ENCODE assay signal across 8 cellular contexts in genomic region chr4:55853484-55854046, GRCh38. TPM values are rescaled to one million over a fixed set of nuclear protein-coding genes. Genes with fewer than 3 reads are reported as not detected.
DNase-seq lines count a peak whose midpoint lies in the region; ATAC-seq, FAIRE-seq and TF ChIP-seq lines count a peak whose summit lies in the region.

Gene EXOC1, plus strand, starts transcription at chr4:55853648. Its CDS starts 4,676 bp downstream, at chr4:55858324.

- H2BK120ac ChIP-seq in trophoblast cell (ENCODE audit: insufficient read depth, low read length, poor library complexity): peak within 1 kb of the TSS; percentile 1

- peak within 1 kb of the TSS; percentile 60 for H4K12ac ChIP-seq in trophoblast cell (ENCODE audit: low read depth, low read length)

- H3K4me1 ChIP-seq in trophoblast cell (ENCODE audit: control insufficient read depth in 1 of 2, insufficient read depth in 2 of 2, low read length in 2 of 2): peaks cover 0 to 2% of the 10 kb centered on the region in 2 experiments
- peaks cover 0 to 27% (median 17%) of the 10 kb centered on the region in 4 donors for H3K4me1 ChIP-seq in transverse colon

- peaks cover 32 to 49% (median 44%) of the 10 kb centered on the region in 3 donors for H3K4me1 Mint-ChIP-seq in T-cell

- no peak for TF ChIP-seq EP300 in transverse colon (IDR thresholded peaks at IDR 0.05; ENCODE audit: low read depth)

- CTCF ChIA-PET in T-cell (lab: Charles Lee): interaction anchor here (1.1 to 1.5 kb wide), 3 partner anchors 12 to 95 kb away, joined by 3 to 12 read pairs (median 7); partner anchors contain the start of gene CEP135 (in 1 of the 2)

- H2BK5ac ChIP-seq in trophoblast cell (ENCODE audit: low read depth, low read length, poor library complexity): peak within 1 kb of the TSS; percentile 22

- peak within 1 kb of the TSS; percentile 30 for H3K14ac ChIP-seq in trophoblast cell (ENCODE audit: low read length)

- H2BK12ac ChIP-seq in trophoblast cell (ENCODE audit: low read length): no peak within 1 kb of the TSS

- H3K27me3 ChIP-seq in trophoblast cell (ENCODE audit: insufficient read depth, low read length) (no peaks in the 10 kb centered on the region), transverse colon (no peaks in the 10 kb centered on the region)

- peak within 1 kb of the TSS; percentile 69 for H4K91ac ChIP-seq in trophoblast cell (ENCODE audit: low read depth, low read length)

- intact Hi-C loops in cardiac septum (cut with DNase I): loop anchor here (2.0 to 5.0 kb wide), 3 partner anchors 93 to 506 kb away; partner anchors contain the start of genes CLOCK and SRD5A3
- intact Hi-C loops in transverse colon (cut with DNase I; ENCODE audit: low total_unique reads): no loop called here

- no peak within 1 kb of the TSS for H2AK5ac ChIP-seq in trophoblast cell (ENCODE audit: low read length)

- POLR2A ChIA-PET in T-cell (lab: Charles Lee): interaction anchor here in 1 of 2 donors (0.6 kb wide), 1 partner anchor 462 kb away, joined by 3 read pairs; no protein-coding TSS in a partner anchor

- in situ Hi-C loops in transverse colon (cut with MboI; ENCODE audit: low pct_ligation_motif_present in 1 of 4, low pct_unique_long_range_greater_than_20kb in 1 of 4, low sequenced_read_pairs in 3 of 4): loop anchor here in 3 of 4 donors (25.0 kb wide), 2 partner anchors 491 to 516 kb away; partner anchors contain the start of gene SRD5A3 (in 2 of the 3)

- H3K4me3 ChIP-seq in trophoblast cell (ENCODE audit: low read depth, low read length) (peak within 1 kb of the TSS; percentile 84), transverse colon (peak within 1 kb of the TSS; percentile 68 to 80 (median 70))

- H3K79me1 ChIP-seq in trophoblast cell (ENCODE audit: low read length): peaks cover 4% of the 10 kb centered on the region

- peaks cover 5% of the 10 kb centered on the region for H3K79me2 ChIP-seq in trophoblast cell (ENCODE audit: control insufficient read depth, insufficient read depth, low read length, poor library complexity)

- WGBS in adipose tissue, 3 donors: 0% methylated on average over 50 of the region's 50 CpGs
- WGBS in trophoblast cell (ENCODE audit: extremely low coverage, insufficient coverage, insufficient read length): no CpG with 5 or more reads among the region's 50 CpGs
- WGBS in transverse colon (ENCODE audit: low coverage in 1 of 2), 2 donors: 0 to 1% methylated on average over 10 to 50 of the region's 50 CpGs

- no peak for TF ChIP-seq CTCF in transverse colon (IDR thresholded peaks at IDR 0.05)

- no peak within 1 kb of the TSS for H3K23ac ChIP-seq in trophoblast cell (ENCODE audit: low read length)

- peak within 1 kb of the TSS in 2 of 3 donors; percentile 10 to 42 for H3K4me3 Mint-ChIP-seq in T-cell

- H3K9me3 ChIP-seq in trophoblast cell (ENCODE audit: insufficient read depth, low read depth, low read length): peaks cover 2% of the 10 kb centered on the region
- H3K9me3 ChIP-seq in transverse colon: no peaks in the 10 kb centered on the region

- H3K36me3 ChIP-seq in trophoblast cell (ENCODE audit: control insufficient read depth in 1 of 2, insufficient read depth in 2 of 2, low read length in 2 of 2): no peaks in the 10 kb centered on the region
- H3K36me3 ChIP-seq in transverse colon: no peaks in the 10 kb centered on the region

- peak within 1 kb of the TSS; percentile 91 for H3K18ac ChIP-seq in trophoblast cell (ENCODE audit: low read length)

- FAIRE-seq in GM12891 (lab: Jason Lieb, UNC): peak; percentile 98

- peak within 1 kb of the TSS; percentile 94 for H3K9ac ChIP-seq in trophoblast cell (ENCODE audit: low read length)

- no peaks in the 10 kb centered on the region for H3K9me3 Mint-ChIP-seq in T-cell

- TF ChIP-seq POLR2A in GM12891 (IDR thresholded peaks at IDR 0.05; ENCODE audit: low read depth, low read length) (peak; percentile 74), transverse colon (IDR thresholded peaks at IDR 0.05) (peak; percentile 76)

- DNase-seq in GM12891 (ENCODE audit: insufficient read length, low spot score) (peak; percentile 68), NCI-H1436 treated with DMSO at 0.1 percent for 48 hours (lab: John Stamatoyannopoulos, UW) (peak; percentile 86), T-cell (peak; percentile 89 to 98 (median 94)), cardiac septum (ENCODE audit: low spot score) (peak; percentile 98), trophoblast cell (peak; percentile 99), transverse colon (peak; percentile 100)

- H3K27ac ChIP-seq in adipose tissue (ENCODE audit: low read depth, low read length): no peak within 1 kb of the TSS
- no peak within 1 kb of the TSS for H3K27ac ChIP-seq in trophoblast cell (ENCODE audit: low read depth, low read length)
- peak within 1 kb of the TSS; percentile 83 to 87 (median 85) for H3K27ac ChIP-seq in transverse colon

- H4K8ac ChIP-seq in trophoblast cell (ENCODE audit: low read depth, low read length): peak within 1 kb of the TSS; percentile 87

- H3K27ac Mint-ChIP-seq in T-cell: peak within 1 kb of the TSS; percentile 87 to 94

- ATAC-seq in HG02840 (IDR thresholded peaks at IDR 0.05; ENCODE audit: low FRiP score, unreplicated experiment) (peak; percentile 99), T-cell (replicated peaks in 1 of 4) (peak; percentile 94 to 98 (median 96))

- no peaks in the 10 kb centered on the region for H3K27me3 Mint-ChIP-seq in T-cell

- H3K4me2 ChIP-seq in trophoblast cell (ENCODE audit: low read length): peak within 1 kb of the TSS; percentile 55

- H3K4ac ChIP-seq in trophoblast cell (ENCODE audit: low read depth, low read length): peak within 1 kb of the TSS; percentile 37

- H2AFZ ChIP-seq in trophoblast cell (ENCODE audit: insufficient read depth, low read length, poor library complexity): peak within 1 kb of the TSS; percentile 45

- H3K36me3 Mint-ChIP-seq in T-cell: peaks cover 17% of the 10 kb centered on the region

TF ChIP-seq in GM12891, 5 proteins besides CTCF, POLR2A, EP300 and RAD21:
- TF ChIP-seq PAX5 (IDR thresholded peaks at IDR 0.05; ENCODE audit: insufficient read depth, low read length, severe bottlenecking): no peak
- TF ChIP-seq SPI1 (IDR thresholded peaks at IDR 0.05; ENCODE audit: low read depth, low read length): peak; percentile 38; the same call in 1 of the 2 replicates
- TF ChIP-seq POLR2AphosphoS5 (IDR thresholded peaks at IDR 0.05; ENCODE audit: low read depth, low read length): peak; percentile 63; the same call in 1 of the 2 replicates
- peak; percentile 38; the same call in 1 of the 2 replicates for TF ChIP-seq TAF1 (IDR thresholded peaks at IDR 0.05; ENCODE audit: low read depth, low read length)
TF ChIP-seq in GM12891: peak in this region for 3.

RNA-seq across cellular contexts. Expression of gene EXOC1, which starts in this region (rescaled TPM):
- 10.4 TPM for polyA plus RNA-seq in GM12891 (2012; ENCODE audit: low read depth, missing spikeins)
- 10 to 100 TPM; 20.8 to 37.0 (median 34.7) TPM for total RNA-seq in T-cell
- 10 to 100 TPM in 2 of 3 donors, 1 to 10 TPM in 1; 7.4 to 21.4 (median 14.4) TPM for polyA plus RNA-seq in adipose tissue
- 26.6 TPM for total RNA-seq in cardiac septum
- 19.2 and 20.4 TPM in 2 replicates for polyA plus RNA-seq in trophoblast cell (2013)
- 10 to 100 TPM; 26.2 to 60.8 (median 43.1) TPM for total RNA-seq in transverse colon

Comparison
In these comparisons a context has a peak if more than half of its experiments do, and no peak if none do; other contexts are left out.
1. H3K27ac ChIP-seq: peak in transverse colon (4 of 4); none in adipose tissue (single experiment) and trophoblast cell (single experiment).
2. Peak in every context shown above with its lines, with median percentiles within 50 percentile points of each other: DNase-seq.